Comparison of ENCODE assay signal across 7 cellular contexts in the genomic region with DNA sequence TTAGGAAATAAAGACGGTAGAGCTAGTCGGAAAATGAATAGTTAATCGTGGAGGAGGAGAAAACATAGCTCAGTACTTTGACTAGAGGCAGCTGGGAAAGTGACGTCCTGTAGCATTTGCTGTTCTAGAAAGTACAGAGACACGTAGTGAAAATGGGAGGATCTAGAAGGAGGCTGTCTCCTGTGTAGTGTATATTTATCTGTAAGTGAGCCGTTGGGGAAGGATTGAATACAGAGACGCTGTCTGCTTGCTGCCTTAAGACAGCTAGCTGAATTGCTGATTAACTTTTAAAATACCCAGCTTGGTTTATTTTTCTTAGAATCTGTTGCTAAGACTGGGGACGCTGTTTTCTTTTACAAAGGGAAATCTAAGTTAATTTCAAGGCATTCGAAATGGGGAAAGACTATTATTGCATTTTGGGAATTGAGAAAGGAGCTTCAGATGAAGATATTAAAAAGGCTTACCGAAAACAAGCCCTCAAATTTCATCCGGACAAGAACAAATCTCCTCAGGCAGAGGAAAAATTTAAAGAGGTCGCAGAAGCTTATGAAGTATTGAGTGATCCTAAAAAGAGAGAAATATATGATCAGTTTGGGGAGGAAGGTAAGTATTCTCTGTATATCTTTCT. TPM values are rescaled to one million over a fixed set of nuclear protein-coding genes. Genes with fewer than 3 reads are reported as not detected.
A peak's percentile ranks its signal among the peaks of the same experiment; 100 is the strongest.
DNase-seq lines count a peak whose midpoint lies in the region; ATAC-seq and TF ChIP-seq lines count a peak whose summit lies in the region.

A gene (plus strand): TSS at position 221 of the 628 bp plus-strand sequence. CDS start 172 bp downstream, at position 393.

- peak within 1 kb of the TSS; percentile 99 for H3K27ac Mint-ChIP-seq in activated B cell treated with CpG ODN at 0.5 μM for 24 hours

- CTCF ChIA-PET in activated B cell treated with CpG ODN at 0.5 μM for 24 hours (lab: Charles Lee), result interaction anchor here (0.6 to 2.4 kb wide), 4 partner anchors 27 to 125 kb away, joined by 4 to 11 read pairs (median 5); a partner anchor contains a TSS

- POLR2A ChIA-PET in activated B cell treated with CpG ODN at 0.5 μM for 24 hours (lab: Charles Lee), result interaction anchor here (0.7 to 7.2 kb wide), 23 partner anchors 8 to 1930 kb away, joined by 3 to 355 read pairs (median 4); a partner anchor contains a TSS

- H3K4me3 Mint-ChIP-seq in activated B cell treated with CpG ODN at 0.5 μM for 24 hours, result peak within 1 kb of the TSS; percentile 92

- intact Hi-C loops in activated B cell treated with CpG ODN at 0.5 μM for 24 hours (cut with micrococcal nuclease), result loop anchor here (1.0 to 10.0 kb wide), 7 partner anchors 26 to 1930 kb away; a partner anchor contains a TSS

- TF ChIP-seq CTCF in activated B cell treated with CpG ODN at 0.5 μM for 24 hours (IDR thresholded peaks at IDR 0.05), result no peak

- ATAC-seq in GM18499 (IDR thresholded peaks at IDR 0.05; ENCODE audit: insufficient read depth, unreplicated experiment) (peak; percentile 98), HG02852 (IDR thresholded peaks at IDR 0.05; ENCODE audit: unreplicated experiment) (peak; percentile 99), activated B cell treated with CpG ODN at 0.5 μM for 24 hours (ENCODE audit: low read depth) (peak; percentile 94), left lobe of liver (peak; percentile 98)

- DNase-seq in NCI-H2171 (lab: John Stamatoyannopoulos, UW) (peak; percentile 59), activated B cell treated with CpG ODN at 0.5 μM for 24 hours (no peak), dermis microvascular lymphatic vessel endothelial cell (ENCODE audit: low read depth in 2 of 2) (peak; percentile 95 to 99), left lobe of liver (ENCODE audit: low spot score) (peak; percentile 74)
- peak; percentile 21 to 36 for DNase-seq in stimulated activated CD4-positive, alpha-beta T cell treated with anti-CD3 and anti-CD28 coated beads, Interleukin-2, amount 100 ng/mL, for 48 hours

- H3K9me3 Mint-ChIP-seq in activated B cell treated with CpG ODN at 0.5 μM for 24 hours, result no peaks in the 10 kb centered on the region

- peaks cover 50% of the 10 kb centered on the region for H3K4me1 Mint-ChIP-seq in activated B cell treated with CpG ODN at 0.5 μM for 24 hours

- peaks cover 7% of the 10 kb centered on the region for H3K36me3 Mint-ChIP-seq in activated B cell treated with CpG ODN at 0.5 μM for 24 hours (ENCODE audit: low read depth)

- H3K27me3 Mint-ChIP-seq in activated B cell treated with CpG ODN at 0.5 μM for 24 hours, result peaks cover 2% of the 10 kb centered on the region

RNA-seq across cellular contexts. Expression of the gene that starts here (rescaled TPM):
- 9.9 and 11.9 TPM in 2 replicates for total RNA-seq in activated B cell treated with CpG ODN at 0.5 μM for 24 hours
- 191 TPM in 2 replicates for total RNA-seq in dermis microvascular lymphatic vessel endothelial cell
- total RNA-seq in left lobe of liver, result 7.3 TPM

Comparison
In these comparisons a context has a peak if more than half of its experiments do, and no peak if none do; other contexts are left out.
1. RNA of the gene that starts here (total RNA-seq): 191 TPM in dermis microvascular lymphatic vessel endothelial cell; 9.9 to 11.9 TPM in activated B cell treated with CpG ODN at 0.5 μM for 24 hours and 7.3 TPM in left lobe of liver (single experiment); every median in the first group is over 10 times any median in the second.
2. Peak in every context shown above with its lines, with median percentiles within 50 percentile points of each other: ATAC-seq.